Comparison of ENCODE assay signal across 8 cellular contexts in genomic region chr3:52454938-52455282, GRCh38. TPM values are rescaled to one million over a fixed set of nuclear protein-coding genes. Genes with fewer than 3 reads are reported as not detected.
DNase-seq lines count a peak whose midpoint lies in the region; ATAC-seq and TF ChIP-seq lines count a peak whose summit lies in the region.

No MANE protein-coding gene starts in this region.

- POLR2A ChIA-PET in AG04450 (lab: Yijun Ruan, JAX), result no interaction called here

- H3K27me3 ChIP-seq in AG04450 (ENCODE audit: control insufficient read depth, insufficient read depth, low read length) (no peaks in the 10 kb centered on the region), breast epithelium (no peaks in the 10 kb centered on the region), muscle layer of colon (ENCODE audit: control insufficient read depth in 1 of 2, insufficient read depth in 2 of 2, low read length in 2 of 2) (no peaks in the 10 kb centered on the region)

- no peak for TF ChIP-seq POLR2A in breast epithelium (IDR thresholded peaks at IDR 0.05)

- CTCF ChIA-PET in AG04450 (lab: Charles Lee), result interaction anchor here (1.1 kb wide), 1 partner anchor 42 kb away, joined by 3 read pairs; no protein-coding TSS in a partner anchor

- TF ChIP-seq CTCF in AG04450 (IDR thresholded peaks at IDR 0.05; ENCODE audit: low read depth, low read length) (no peak), breast epithelium (IDR thresholded peaks at IDR 0.05) (no peak)

- no peak for DNase-seq in AG04450 (ENCODE audit: low read depth, low spot score)
- no peak for DNase-seq in breast epithelium (ENCODE audit: low spot score in 2 of 2)
- no peak for DNase-seq in iPS-NIHi7 (ENCODE audit: extremely low spot score)
- DNase-seq in cerebellar cortex (ENCODE audit: low spot score), result no peak

- H3K9me3 ChIP-seq in AG04450 (ENCODE audit: control insufficient read depth, insufficient read depth, low read length) (no peaks in the 10 kb centered on the region), breast epithelium (no peaks in the 10 kb centered on the region), muscle layer of colon (ENCODE audit: low read length) (no peaks in the 10 kb centered on the region)

- intact Hi-C loops in breast epithelium (cut with DNase I; ENCODE audit: low total_unique reads), result no loop called here

- peak overlapping the region; percentile 80 for H3K4me3 ChIP-seq in AG04450 (ENCODE audit: low read depth, low read length)
- H3K4me3 ChIP-seq in breast epithelium, result peak overlapping the region; percentile 92 to 97 (median 93)
- peak overlapping the region; percentile 56 to 87 for H3K4me3 ChIP-seq in muscle layer of colon (ENCODE audit: low read depth in 1 of 2, low read length in 2 of 2)

- peak overlapping the region; percentile 96 for H3K9ac ChIP-seq in muscle layer of colon (ENCODE audit: low read length)

- no peaks in the 10 kb centered on the region for H3K36me3 ChIP-seq in breast epithelium
- peaks cover 14% of the 10 kb centered on the region for H3K36me3 ChIP-seq in muscle layer of colon (ENCODE audit: insufficient read depth, low read length)

- H3K27ac ChIP-seq in AG04450 (ENCODE audit: low read depth, low read length) (peak overlapping the region; percentile 21), breast epithelium (peak overlapping the region; percentile 94 to 96), muscle layer of colon (ENCODE audit: low read depth, low read length) (peak overlapping the region; percentile 97)

- H3K4me1 ChIP-seq in breast epithelium (peaks cover 0 to 20% of the 10 kb centered on the region in 2 donors), muscle layer of colon (ENCODE audit: insufficient read depth, low read length) (peaks cover 24% of the 10 kb centered on the region)

- peak; percentile 1 for ATAC-seq in HG02981 (IDR thresholded peaks at IDR 0.05; ENCODE audit: unreplicated experiment)
- ATAC-seq in HG02973 (IDR thresholded peaks at IDR 0.05; ENCODE audit: unreplicated experiment), result no peak
- ATAC-seq in GM18867 (IDR thresholded peaks at IDR 0.05; ENCODE audit: unreplicated experiment), result no peak

RNA-seq across cellular contexts. Expression of gene NISCH, which starts 0.5 kb away (rescaled TPM):
- polyA plus RNA-seq in AG04450 (2011; rRNA removed), result 71.0 and 73.0 TPM in 2 replicates
- polyA minus RNA-seq in AG04450 (2011; rRNA and poly(A)+ RNA removed), result 104 and 115 TPM in 2 replicates
- 100 to 1,000 TPM in 2 of 3 donors, 10 to 100 TPM in 1; 67.7 to 119 (median 108) TPM for total RNA-seq in breast epithelium

RNA-seq across cellular contexts. Expression of gene TNNC1, which starts 1.1 kb away (rescaled TPM):
- polyA plus RNA-seq in AG04450 (2011; rRNA removed), result 1.7 and 1.9 TPM in 2 replicates
- 1.4 and 2.0 TPM in 2 replicates for polyA minus RNA-seq in AG04450 (2011; rRNA and poly(A)+ RNA removed)
- total RNA-seq in breast epithelium, result 1 to 10 TPM in 2 of 3 donors, not detected in 1; 3.7 to 4.2 TPM

RNA-seq across cellular contexts. Expression of gene SEMA3G, which starts 10.0 kb away (rescaled TPM):
- 0.02 TPM in 1 of 2 replicates, not detected in the other for polyA plus RNA-seq in AG04450 (2011; rRNA removed)
- polyA minus RNA-seq in AG04450 (2011; rRNA and poly(A)+ RNA removed), result 0.28 TPM in 1 of 2 replicates, not detected in the other
- 100 to 1,000 TPM in 1 of 3 donors, 10 to 100 TPM in 2; 12.3 to 255 (median 70.1) TPM for total RNA-seq in breast epithelium

RNA-seq across cellular contexts. Expression of gene STAB1, which starts 40.2 kb away (rescaled TPM):
- 0.02 TPM in 1 of 2 replicates, not detected in the other for polyA plus RNA-seq in AG04450 (2011; rRNA removed)
- polyA minus RNA-seq in AG04450 (2011; rRNA and poly(A)+ RNA removed), result 0.09 TPM in 1 of 2 replicates, not detected in the other
- total RNA-seq in breast epithelium, result 100 to 1,000 TPM in 1 of 3 donors, 10 to 100 TPM in 2; 47.7 to 149 (median 55.4) TPM

RNA-seq across cellular contexts. Expression of gene PHF7, which starts 44.5 kb away (rescaled TPM):
- 1.8 and 2.6 TPM in 2 replicates for polyA plus RNA-seq in AG04450 (2011; rRNA removed)
- 1.1 and 3.6 TPM in 2 replicates for polyA minus RNA-seq in AG04450 (2011; rRNA and poly(A)+ RNA removed)
- 10 to 100 TPM; 11.8 to 18.1 (median 12.4) TPM for total RNA-seq in breast epithelium

Comparison
In these comparisons a context has a peak if more than half of its experiments do, and no peak if none do; other contexts are left out.
1. H3K27ac ChIP-seq: peak in every context shown above with its lines; median percentile 97 in muscle layer of colon; 95 in breast epithelium; 21 in AG04450.